In the genomic region with DNA sequence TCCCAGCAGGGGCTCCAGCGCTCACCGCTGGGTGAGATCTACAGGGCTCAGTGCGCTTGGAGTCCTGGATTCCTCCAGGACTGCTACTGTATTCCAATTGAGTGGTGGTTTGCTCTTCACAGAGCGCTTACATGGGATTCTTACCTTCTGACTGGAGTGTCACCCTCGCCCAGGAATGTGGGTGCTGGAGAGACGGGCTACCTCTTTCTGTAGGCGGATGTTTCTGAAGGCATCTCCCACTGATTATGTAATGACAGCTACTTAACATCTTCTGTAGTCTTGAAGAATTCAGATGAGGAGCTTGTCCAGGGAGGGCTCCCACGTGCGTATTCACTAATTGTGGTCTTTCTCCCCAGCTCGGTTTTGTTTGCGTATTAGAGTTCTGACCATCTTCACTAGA, we compare ENCODE assay signal across 2 cellular contexts.
TF ChIP-seq lines count a peak whose summit lies in the region.

No MANE protein-coding gene starts in this region.

TF ChIP-seq in GM23338, 12 proteins besides CTCF, POLR2A, EP300 and RAD21:
- TF ChIP-seq, protein P1, sequence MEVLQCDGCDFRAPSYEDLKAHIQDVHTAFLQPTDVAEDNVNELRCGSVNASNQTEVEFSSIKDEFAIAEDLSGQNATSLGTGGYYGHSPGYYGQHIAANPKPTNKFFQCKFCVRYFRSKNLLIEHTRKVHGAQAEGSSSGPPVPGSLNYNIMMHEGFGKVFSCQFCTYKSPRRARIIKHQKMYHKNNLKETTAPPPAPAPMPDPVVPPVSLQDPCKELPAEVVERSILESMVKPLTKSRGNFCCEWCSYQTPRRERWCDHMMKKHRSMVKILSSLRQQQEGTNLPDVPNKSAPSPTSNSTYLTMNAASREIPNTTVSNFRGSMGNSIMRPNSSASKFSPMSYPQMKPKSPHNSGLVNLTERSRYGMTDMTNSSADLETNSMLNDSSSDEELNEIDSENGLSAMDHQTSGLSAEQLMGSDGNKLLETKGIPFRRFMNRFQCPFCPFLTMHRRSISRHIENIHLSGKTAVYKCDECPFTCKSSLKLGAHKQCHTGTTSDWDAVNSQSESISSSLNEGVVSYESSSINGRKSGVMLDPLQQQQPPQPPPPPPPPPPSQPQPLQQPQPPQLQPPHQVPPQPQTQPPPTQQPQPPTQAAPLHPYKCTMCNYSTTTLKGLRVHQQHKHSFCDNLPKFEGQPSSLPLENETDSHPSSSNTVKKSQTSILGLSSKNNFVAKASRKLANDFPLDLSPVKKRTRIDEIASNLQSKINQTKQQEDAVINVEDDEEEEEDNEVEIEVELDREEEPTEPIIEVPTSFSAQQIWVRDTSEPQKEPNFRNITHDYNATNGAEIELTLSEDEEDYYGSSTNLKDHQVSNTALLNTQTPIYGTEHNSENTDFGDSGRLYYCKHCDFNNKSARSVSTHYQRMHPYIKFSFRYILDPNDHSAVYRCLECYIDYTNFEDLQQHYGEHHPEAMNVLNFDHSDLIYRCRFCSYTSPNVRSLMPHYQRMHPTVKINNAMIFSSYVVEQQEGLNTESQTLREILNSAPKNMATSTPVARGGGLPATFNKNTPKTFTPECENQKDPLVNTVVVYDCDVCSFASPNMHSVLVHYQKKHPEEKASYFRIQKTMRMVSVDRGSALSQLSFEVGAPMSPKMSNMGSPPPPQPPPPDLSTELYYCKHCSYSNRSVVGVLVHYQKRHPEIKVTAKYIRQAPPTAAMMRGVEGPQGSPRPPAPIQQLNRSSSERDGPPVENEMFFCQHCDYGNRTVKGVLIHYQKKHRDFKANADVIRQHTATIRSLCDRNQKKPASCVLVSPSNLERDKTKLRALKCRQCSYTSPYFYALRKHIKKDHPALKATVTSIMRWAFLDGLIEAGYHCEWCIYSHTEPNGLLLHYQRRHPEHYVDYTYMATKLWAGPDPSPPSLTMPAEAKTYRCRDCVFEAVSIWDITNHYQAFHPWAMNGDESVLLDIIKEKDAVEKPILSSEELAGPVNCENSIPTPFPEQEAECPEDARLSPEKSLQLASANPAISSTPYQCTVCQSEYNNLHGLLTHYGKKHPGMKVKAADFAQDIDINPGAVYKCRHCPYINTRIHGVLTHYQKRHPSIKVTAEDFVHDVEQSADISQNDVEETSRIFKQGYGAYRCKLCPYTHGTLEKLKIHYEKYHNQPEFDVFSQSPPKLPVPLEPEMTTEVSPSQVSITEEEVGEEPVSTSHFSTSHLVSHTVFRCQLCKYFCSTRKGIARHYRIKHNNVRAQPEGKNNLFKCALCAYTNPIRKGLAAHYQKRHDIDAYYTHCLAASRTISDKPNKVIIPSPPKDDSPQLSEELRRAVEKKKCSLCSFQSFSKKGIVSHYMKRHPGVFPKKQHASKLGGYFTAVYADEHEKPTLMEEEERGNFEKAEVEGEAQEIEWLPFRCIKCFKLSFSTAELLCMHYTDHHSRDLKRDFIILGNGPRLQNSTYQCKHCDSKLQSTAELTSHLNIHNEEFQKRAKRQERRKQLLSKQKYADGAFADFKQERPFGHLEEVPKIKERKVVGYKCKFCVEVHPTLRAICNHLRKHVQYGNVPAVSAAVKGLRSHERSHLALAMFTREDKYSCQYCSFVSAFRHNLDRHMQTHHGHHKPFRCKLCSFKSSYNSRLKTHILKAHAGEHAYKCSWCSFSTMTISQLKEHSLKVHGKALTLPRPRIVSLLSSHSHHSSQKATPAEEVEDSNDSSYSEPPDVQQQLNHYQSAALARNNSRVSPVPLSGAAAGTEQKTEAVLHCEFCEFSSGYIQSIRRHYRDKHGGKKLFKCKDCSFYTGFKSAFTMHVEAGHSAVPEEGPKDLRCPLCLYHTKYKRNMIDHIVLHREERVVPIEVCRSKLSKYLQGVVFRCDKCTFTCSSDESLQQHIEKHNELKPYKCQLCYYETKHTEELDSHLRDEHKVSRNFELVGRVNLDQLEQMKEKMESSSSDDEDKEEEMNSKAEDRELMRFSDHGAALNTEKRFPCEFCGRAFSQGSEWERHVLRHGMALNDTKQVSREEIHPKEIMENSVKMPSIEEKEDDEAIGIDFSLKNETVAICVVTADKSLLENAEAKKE (CRISPR knock-in tag; IDR thresholded peaks at IDR 0.05) = peak; percentile 21; the same call in 1 of the 2 replicates
- TF ChIP-seq JUNB (IDR thresholded peaks at IDR 0.05; ENCODE audit: unreplicated experiment) = no peak

TF ChIP-seq in WTC11, 78 proteins besides CTCF, POLR2A, EP300 and RAD21 (continued from another document):
- TF ChIP-seq, protein P2, sequence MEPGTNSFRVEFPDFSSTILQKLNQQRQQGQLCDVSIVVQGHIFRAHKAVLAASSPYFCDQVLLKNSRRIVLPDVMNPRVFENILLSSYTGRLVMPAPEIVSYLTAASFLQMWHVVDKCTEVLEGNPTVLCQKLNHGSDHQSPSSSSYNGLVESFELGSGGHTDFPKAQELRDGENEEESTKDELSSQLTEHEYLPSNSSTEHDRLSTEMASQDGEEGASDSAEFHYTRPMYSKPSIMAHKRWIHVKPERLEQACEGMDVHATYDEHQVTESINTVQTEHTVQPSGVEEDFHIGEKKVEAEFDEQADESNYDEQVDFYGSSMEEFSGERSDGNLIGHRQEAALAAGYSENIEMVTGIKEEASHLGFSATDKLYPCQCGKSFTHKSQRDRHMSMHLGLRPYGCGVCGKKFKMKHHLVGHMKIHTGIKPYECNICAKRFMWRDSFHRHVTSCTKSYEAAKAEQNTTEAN (CRISPR knock-in tag; IDR thresholded peaks at IDR 0.05) = no peak
- TF ChIP-seq, protein P3, sequence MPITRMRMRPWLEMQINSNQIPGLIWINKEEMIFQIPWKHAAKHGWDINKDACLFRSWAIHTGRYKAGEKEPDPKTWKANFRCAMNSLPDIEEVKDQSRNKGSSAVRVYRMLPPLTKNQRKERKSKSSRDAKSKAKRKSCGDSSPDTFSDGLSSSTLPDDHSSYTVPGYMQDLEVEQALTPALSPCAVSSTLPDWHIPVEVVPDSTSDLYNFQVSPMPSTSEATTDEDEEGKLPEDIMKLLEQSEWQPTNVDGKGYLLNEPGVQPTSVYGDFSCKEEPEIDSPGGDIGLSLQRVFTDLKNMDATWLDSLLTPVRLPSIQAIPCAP (CRISPR knock-in tag; IDR thresholded peaks at IDR 0.05) = no peak
- no peak for TF ChIP-seq CBFB (CRISPR knock-in tag; IDR thresholded peaks at IDR 0.05; ENCODE audit: low read depth)
